Comparison of ENCODE assay signal across 1 cellular context in genomic region chr7:44631458-44632115, GRCh38.
TF ChIP-seq lines count a peak whose summit lies in the region.

No MANE protein-coding gene starts in this region.

TF ChIP-seq in GM12878, 131 proteins besides CTCF, POLR2A, EP300 and RAD21:
- no peak for TF ChIP-seq SKIL (IDR thresholded peaks at IDR 0.05; ENCODE audit: low read depth, poor library complexity, severe bottlenecking)
- TF ChIP-seq SIN3A (IDR thresholded peaks at IDR 0.05; ENCODE audit: low read depth, low read length), result no peak
- TF ChIP-seq MTA2 (IDR thresholded peaks at IDR 0.05; ENCODE audit: low read depth), result no peak
- no peak for TF ChIP-seq ZNF592 (IDR thresholded peaks at IDR 0.05)
- no peak for TF ChIP-seq DPF2 (IDR thresholded peaks at IDR 0.05)
- no peak for TF ChIP-seq E2F4 (IDR thresholded peaks at IDR 0.05; ENCODE audit: low read depth, low read length)
- TF ChIP-seq FOXK2 (IDR thresholded peaks at IDR 0.05), result no peak
- TF ChIP-seq CEBPZ (IDR thresholded peaks at IDR 0.05; ENCODE audit: low read depth, low read length), result no peak
- no peak for TF ChIP-seq RFX5 (IDR thresholded peaks at IDR 0.05; ENCODE audit: low read depth, low read length)
- no peak for TF ChIP-seq CREM (IDR thresholded peaks at IDR 0.05; ENCODE audit: low read depth)
- no peak for TF ChIP-seq RELA (IDR thresholded peaks at IDR 0.05; ENCODE audit: borderline replicate concordance, partially characterized antibody)
- TF ChIP-seq TBL1XR1 (IDR thresholded peaks at IDR 0.05; ENCODE audit: low read depth, low read length), result no peak
TF ChIP-seq in GM12878: peak in this region for 0.
